ENCODE assay signal across 35 cellular contexts in genomic region chr14:94480809-94481208, GRCh38. TPM values are rescaled to one million over a fixed set of nuclear protein-coding genes. Genes with fewer than 3 reads are reported as not detected.
DNase-seq lines count a peak whose midpoint lies in the region; ATAC-seq and TF ChIP-seq lines count a peak whose summit lies in the region.
"Had no signal": no experiment of that assay in that cellular context is flagged by ENCODE, and none has a peak within 500 bp of the region (broad histone marks: within the 10 kb centered on the region; RNA-seq: fewer than 3 reads in every experiment).

No MANE protein-coding gene starts in this region.

- TF ChIP-seq POLR2A in lower leg skin (IDR thresholded peaks at IDR 0.05): no peak
- TF ChIP-seq POLR2A in gastroesophageal sphincter (IDR thresholded peaks at IDR 0.05): no peak

- peaks cover 4% of the 10 kb centered on the region; the same call in 1 of the 2 replicates for H3K9me3 ChIP-seq in SU-DHL-6 (ENCODE audit: insufficient read depth, low read length)
- H3K9me3 ChIP-seq in hepatocyte (ENCODE audit: low read depth): peaks cover 4% of the 10 kb centered on the region
- H3K9me3 ChIP-seq in gastroesophageal sphincter: peaks cover 0 to 30% (median 0%) of the 10 kb centered on the region in 3 donors
- H3K9me3 ChIP-seq: adrenal gland, psoas muscle had no signal

- H3K27ac ChIP-seq in SU-DHL-6 (ENCODE audit: low read depth, low read length) (peak overlapping the region; percentile 91), hepatocyte (no peak overlapping the region), gastroesophageal sphincter (no peak overlapping the region)
- H3K27ac ChIP-seq: adrenal gland; BLaER1 treated with 17β-estradiol and CSF1 and Interleukin-3, amounts not matched to agents 10 nM and 100 nM; breast epithelium; psoas muscle; SJCRH30 had no signal

- H3K9me2 ChIP-seq in SU-DHL-6 (replicated peaks; ENCODE audit: insufficient read depth, low read length): no peaks in the 10 kb centered on the region
- no peaks in the 10 kb centered on the region for H3K9me2 ChIP-seq in hepatocyte (replicated peaks; ENCODE audit: insufficient read depth)

- H2AFZ ChIP-seq in SU-DHL-6 (ENCODE audit: low read depth, low read length, severe bottlenecking) (no peak overlapping the region), hepatocyte (no peak overlapping the region)

- TF ChIP-seq EP300 in gastroesophageal sphincter (IDR thresholded peaks at IDR 0.05): no peak

- peaks cover 5% of the 10 kb centered on the region; the same call in 1 of the 2 replicates for H3K36me3 ChIP-seq in SU-DHL-6 (ENCODE audit: low read length)
- no peaks in the 10 kb centered on the region for H3K36me3 ChIP-seq in hepatocyte (replicated peaks; ENCODE audit: insufficient read depth, low read depth)
- H3K36me3 ChIP-seq in gastroesophageal sphincter: no peaks in the 10 kb centered on the region
- H3K36me3 ChIP-seq: adrenal gland, breast epithelium, SJCRH30 had no signal

- H3K4me3 ChIP-seq in SU-DHL-6 (ENCODE audit: insufficient read depth, low read length, poor library complexity, severe bottlenecking) (no peak overlapping the region), hepatocyte (no peak overlapping the region), lower leg skin (ENCODE audit: low read depth, poor library complexity, severe bottlenecking) (no peak overlapping the region), gastroesophageal sphincter (no peak overlapping the region)
- H3K4me3 ChIP-seq: adrenal gland; BLaER1 treated with 17β-estradiol and CSF1 and Interleukin-3, amounts not matched to agents 10 nM and 100 nM; breast epithelium; K562; lung; psoas muscle; SJCRH30 had no signal

- H4K20me1 ChIP-seq in SU-DHL-6 (ENCODE audit: low read depth, low read length) (no peaks in the 10 kb centered on the region), hepatocyte (ENCODE audit: insufficient read depth, poor library complexity, severe bottlenecking) (no peaks in the 10 kb centered on the region)
- H4K20me1 ChIP-seq: BLaER1 treated with 17β-estradiol and CSF1 and Interleukin-3, amounts not matched to agents 10 nM and 100 nM had no signal

- TF ChIP-seq CTCF in SU-DHL-6 (IDR thresholded peaks at IDR 0.05; ENCODE audit: insufficient read depth, low read length, poor library complexity, severe bottlenecking): no peak
- TF ChIP-seq CTCF in hepatocyte (IDR thresholded peaks at IDR 0.05; ENCODE audit: poor library complexity): no peak
- no peak for TF ChIP-seq CTCF in lower leg skin (IDR thresholded peaks at IDR 0.05)
- TF ChIP-seq CTCF in gastroesophageal sphincter (IDR thresholded peaks at IDR 0.05): no peak

- H3K4me2 ChIP-seq in SU-DHL-6 (ENCODE audit: low read depth, low read length, poor library complexity, severe bottlenecking) (peak overlapping the region; percentile 31), hepatocyte (peak overlapping the region; percentile 14)

- peak; percentile 21 for DNase-seq in EH (ENCODE audit: low read depth)
- DNase-seq in hepatocyte (ENCODE audit: low spot score): peak; percentile 23
- peak; percentile 65 for DNase-seq in renal cortical epithelial cell (ENCODE audit: low read depth)
- DNase-seq in lower leg skin (ENCODE audit: low spot score in 2 of 2): no peak
- DNase-seq in GF-D8 (lab: John Stamatoyannopoulos, UW): no peak
- DNase-seq in activated CD4-positive, alpha-beta T cell treated with anti-CD3 and anti-CD28 coated beads, Interleukin-2, amount 50 U/mL, for 1 hour: no peak
- DNase-seq: activated CD4-positive, alpha-beta memory T cell treated with anti-CD3 and anti-CD28 coated beads for 36 hours; activated naive CD4-positive, alpha-beta T cell treated with Interleukin-2 at 50 U/mL for 16 hours; activated T-cell treated with anti-CD3 and anti-CD28 coated beads, Interleukin-2, amount 50 U/mL, for 72 hours; adrenal gland; DMS153; effector CD4-positive, alpha-beta T cell; glutamatergic neuron; natural killer cell; NCI-H1092 treated with DMSO at 0.1 percent for 48 hours; NCI-H187; NCI-H82; occipital lobe; psoas muscle; SJCRH30; trophoblast cell had no signal

- intact Hi-C loops in lower leg skin (cut with DNase I; ENCODE audit: low total_unique reads): no loop called here

- no peak for ATAC-seq in gastroesophageal sphincter
- ATAC-seq: activated T-cell treated with anti-CD3 and anti-CD28 coated beads, Interleukin-2, amount 50 U/mL, for 72 hours; K562; natural killer cell; psoas muscle; stimulated activated effector memory CD8-positive, alpha-beta T cell treated with anti-CD3 and anti-CD28 coated beads, Interleukin-12 subunit alpha, Interleukin-12 subunit beta, amount 100 ng/mL, for 72 hours had no signal

- WGBS in hepatocyte (ENCODE audit: low lambda C conversion rate, missing lambda C conversion rate): 32% methylated on average over 2 of the region's 2 CpGs
- WGBS in lower leg skin, 2 donors: 34 to 54% methylated on average over 2 of the region's 2 CpGs
- 5 to 16% methylated on average over 2 of the region's 2 CpGs for WGBS in gastroesophageal sphincter (ENCODE audit: low coverage in 1 of 2), 2 donors

- H3K9ac ChIP-seq in SU-DHL-6 (ENCODE audit: low read length): peak overlapping the region; percentile 52
- H3K9ac ChIP-seq: BLaER1 treated with 17β-estradiol and CSF1 and Interleukin-3, amounts not matched to agents 10 nM and 100 nM had no signal

- H3F3A ChIP-seq in SU-DHL-6 (ENCODE audit: insufficient read depth): peaks cover 39% of the 10 kb centered on the region

- H3K79me2 ChIP-seq in SU-DHL-6 (ENCODE audit: insufficient read depth, low read length): peaks cover 2% of the 10 kb centered on the region
- H3K79me2 ChIP-seq in hepatocyte: no peaks in the 10 kb centered on the region

- H3K27me3 ChIP-seq in SU-DHL-6 (ENCODE audit: low read length) (no peaks in the 10 kb centered on the region), hepatocyte (no peaks in the 10 kb centered on the region), gastroesophageal sphincter (peaks cover 19% of the 10 kb centered on the region)
- H3K27me3 ChIP-seq: adrenal gland; BLaER1 treated with 17β-estradiol and CSF1 and Interleukin-3, amounts not matched to agents 10 nM and 100 nM; breast epithelium; SJCRH30 had no signal

- H3K4me1 ChIP-seq in hepatocyte (ENCODE audit: insufficient read depth) (peaks cover 2% of the 10 kb centered on the region), gastroesophageal sphincter (peaks cover 0 to under 1% (median 0%) of the 10 kb centered on the region in 3 donors)
- H3K4me1 ChIP-seq: adrenal gland, breast epithelium, psoas muscle, SJCRH30 had no signal

RNA-seq across cellular contexts. Expression of gene SERPINA9, which starts 4.8 kb away (rescaled TPM):
- total RNA-seq in hepatocyte (0.60 TPM in 1 of 2 replicates, not detected in the other), renal cortical epithelial cell (not detected in 2 replicates), lower leg skin (1 to 10 TPM in 3 of 4 donors, under 1 TPM in 1; 0.42 to 3.7 (median 1.5) TPM), gastroesophageal sphincter (not detected)
- not detected in 2 replicates for polyA plus RNA-seq in hepatocyte
- total RNA-seq: activated CD4-positive, alpha-beta memory T cell treated with anti-CD3 and anti-CD28 coated beads for 36 hours; activated T-cell treated with anti-CD3 and anti-CD28 coated beads, Interleukin-2, amount 50 U/mL, for 72 hours; adrenal gland; breast epithelium; HT-29; K562; lung; MCF 10A; mononuclear cell; natural killer cell; NCI-H460; occipital lobe; psoas muscle; RPMI7951; SJCRH30; T-helper 1 cell treated with Interleukin-12 subunit alpha and Interleukin-12 subunit beta and Interleukin-4 antibody, amounts not matched to agents 30 ng/mL and 1 ng/mL, for 36 hours had no signal
- polyA plus RNA-seq: adrenal gland, K562, lung, psoas muscle had no signal

RNA-seq across cellular contexts. Expression of gene SERPINA11, which starts 28.2 kb away (rescaled TPM):
- 8.0 and 10.8 TPM in 2 replicates for total RNA-seq in hepatocyte
- polyA plus RNA-seq in hepatocyte: 13.2 and 16.7 TPM in 2 replicates
- total RNA-seq in renal cortical epithelial cell: not detected in 2 replicates
- total RNA-seq in lower leg skin: under 1 TPM in 1 of 4 donors, not detected in 3; 0.36 TPM
- total RNA-seq in gastroesophageal sphincter: not detected
- total RNA-seq: activated CD4-positive, alpha-beta memory T cell treated with anti-CD3 and anti-CD28 coated beads for 36 hours; activated T-cell treated with anti-CD3 and anti-CD28 coated beads, Interleukin-2, amount 50 U/mL, for 72 hours; adrenal gland; HT-29; K562; MCF 10A; mononuclear cell; natural killer cell; NCI-H460; occipital lobe; psoas muscle; RPMI7951; SJCRH30; T-helper 1 cell treated with Interleukin-12 subunit alpha and Interleukin-12 subunit beta and Interleukin-4 antibody, amounts not matched to agents 30 ng/mL and 1 ng/mL, for 36 hours had no signal
- polyA plus RNA-seq: adrenal gland, K562, keratinocyte, psoas muscle had no signal

RNA-seq across cellular contexts. Expression of gene SERPINA12, which starts 28.5 kb away (rescaled TPM):
- total RNA-seq in hepatocyte (0.60 TPM in 1 of 2 replicates, not detected in the other), renal cortical epithelial cell (not detected in 2 replicates), lower leg skin (100 to 1,000 TPM; 345 to 790 (median 421) TPM), gastroesophageal sphincter (not detected)
- 0.25 and 0.90 TPM in 2 replicates for polyA plus RNA-seq in hepatocyte
- total RNA-seq: activated CD4-positive, alpha-beta memory T cell treated with anti-CD3 and anti-CD28 coated beads for 36 hours; activated T-cell treated with anti-CD3 and anti-CD28 coated beads, Interleukin-2, amount 50 U/mL, for 72 hours; adrenal gland; breast epithelium; HT-29; K562; lung; MCF 10A; mononuclear cell; natural killer cell; NCI-H460; occipital lobe; psoas muscle; RPMI7951; SJCRH30; T-helper 1 cell treated with Interleukin-12 subunit alpha and Interleukin-12 subunit beta and Interleukin-4 antibody, amounts not matched to agents 30 ng/mL and 1 ng/mL, for 36 hours had no signal
- polyA plus RNA-seq: adrenal gland, K562, lung, psoas muscle had no signal

Comparison
In these comparisons a context has a peak if more than half of its experiments do, and no peak if none do; other contexts are left out.
1. DNase-seq: peak in EH (single experiment), hepatocyte (single experiment) and renal cortical epithelial cell (single experiment); none in lower leg skin (0 of 2), GF-D8 (single experiment) and activated CD4-positive, alpha-beta T cell treated with anti-CD3 and anti-CD28 coated beads, Interleukin-2, amount 50 U/mL, for 1 hour (single experiment).
2. RNA of gene SERPINA12, which starts 28.5 kb away (total RNA-seq): 345 to 790 TPM in lower leg skin; 0.60 TPM in hepatocyte, not detected in renal cortical epithelial cell and not detected in gastroesophageal sphincter; every median in the first group is over 100 times any median in the second.